In the genomic region with DNA sequence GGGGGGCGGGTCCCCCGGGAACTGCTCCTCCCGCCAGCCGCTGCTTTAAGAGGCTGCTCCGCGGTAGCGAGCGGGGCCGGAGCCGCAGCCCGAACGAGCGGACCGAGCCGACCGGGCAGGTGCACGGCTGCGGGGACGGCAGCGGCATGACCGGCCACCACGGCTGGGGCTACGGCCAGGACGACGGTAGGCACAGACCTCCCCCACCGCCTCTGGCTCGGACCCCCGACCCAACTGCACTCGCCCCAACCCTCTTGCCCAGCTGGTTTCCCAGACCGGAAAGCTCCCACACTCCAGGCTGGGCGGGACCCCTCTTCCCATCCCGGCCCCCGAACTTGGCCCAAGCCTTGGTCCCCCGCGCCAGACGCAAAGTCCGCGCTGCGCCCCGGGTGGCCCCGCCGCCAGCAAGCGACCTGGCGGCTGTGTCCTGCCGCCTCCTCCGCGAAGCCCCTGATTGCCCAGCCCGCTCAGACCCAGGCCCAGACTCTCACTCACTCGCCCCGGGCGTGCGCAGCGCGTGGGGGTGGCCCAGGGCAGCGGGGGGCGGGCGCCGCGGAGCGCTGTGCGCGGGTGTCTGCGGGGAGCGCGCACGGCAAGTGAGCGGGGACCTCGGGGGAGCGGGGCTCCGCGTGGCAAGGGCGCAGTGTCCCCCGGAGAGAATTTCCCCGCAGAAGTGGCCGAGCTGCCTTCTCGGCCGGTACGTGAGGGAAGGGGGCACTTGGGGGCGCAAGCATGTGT, we compare ENCODE assay signal across 9 cellular contexts. TPM values are rescaled to one million over a fixed set of nuclear protein-coding genes. Genes with fewer than 3 reads are reported as not detected.
A peak's percentile ranks its signal among the peaks of the same experiment; 100 is the strongest.
DNase-seq lines count a peak whose midpoint lies in the region; ATAC-seq and TF ChIP-seq lines count a peak whose summit lies in the region.
"Had no signal": no experiment of that assay in that cellular context is flagged by ENCODE, and none has a peak within 500 bp of the region (broad histone marks: within the 10 kb centered on the region; RNA-seq: fewer than 3 reads in every experiment).

Gene CA7, plus strand, starts transcription at position 73 of the 738 bp plus-strand sequence. Its CDS starts 74 bp downstream, at position 147.

- H3K36me3 ChIP-seq in gastroesophageal sphincter (no peaks in the 10 kb centered on the region), MM.1S (replicated peaks; ENCODE audit: insufficient read depth, low read length) (no peaks in the 10 kb centered on the region)

- H3K27me3 Mint-ChIP-seq in CD4-positive, alpha-beta T cell: peaks cover 62% of the 10 kb centered on the region
- H3K27me3 Mint-ChIP-seq in T-helper 17 cell: peaks cover 59% of the 10 kb centered on the region

- no CpG with 5 or more reads among the region's 79 CpGs for WGBS in gastroesophageal sphincter (ENCODE audit: low coverage in 1 of 2), 2 donors

- no peaks in the 10 kb centered on the region for H3K79me2 ChIP-seq in MM.1S (ENCODE audit: low read length)

- no peak within 1 kb of the TSS for H2AFZ ChIP-seq in MM.1S (ENCODE audit: low read length)

- TF ChIP-seq POLR2A in gastroesophageal sphincter (IDR thresholded peaks at IDR 0.05): no peak

- H3K4me3 ChIP-seq in gastroesophageal sphincter (peak within 1 kb of the TSS; percentile 5 to 53), MM.1S (ENCODE audit: low read length) (no peak within 1 kb of the TSS)

- no peak for ATAC-seq in CD4-positive, alpha-beta T cell (ENCODE audit: poor library complexity)
- no peak for ATAC-seq in T-helper 17 cell
- no peak for ATAC-seq in gastroesophageal sphincter
- ATAC-seq in GM21423 (IDR thresholded peaks at IDR 0.05; ENCODE audit: unreplicated experiment): no peak
- no peak for ATAC-seq in HG03442 (IDR thresholded peaks at IDR 0.05; ENCODE audit: unreplicated experiment)

- H3K27me3 ChIP-seq in CD4-positive, alpha-beta T cell (ENCODE audit: control insufficient read depth, insufficient read depth, low read length): peaks cover 40% of the 10 kb centered on the region
- H3K27me3 ChIP-seq in gastroesophageal sphincter: peaks cover 50% of the 10 kb centered on the region
- no peaks in the 10 kb centered on the region for H3K27me3 ChIP-seq in MM.1S (replicated peaks; ENCODE audit: insufficient read depth, low read length)

- no peak within 1 kb of the TSS for H3K9ac ChIP-seq in MM.1S (ENCODE audit: low read length)

- DNase-seq in CD4-positive, alpha-beta T cell: no peak
- no peak for DNase-seq in T-helper 17 cell
- DNase-seq in occipital lobe (lab: John Stamatoyannopoulos, UW): peak; percentile 13
- DNase-seq in MM.1S: no peak
- DNase-seq in NCI-H1930 (lab: John Stamatoyannopoulos, UW): no peak
- DNase-seq: OCI-M1 had no signal

- TF ChIP-seq EP300 in gastroesophageal sphincter (IDR thresholded peaks at IDR 0.05): no peak

- CTCF ChIA-PET in CD4-positive, alpha-beta T cell (lab: Charles Lee): no interaction called here

- H3K27ac Mint-ChIP-seq in CD4-positive, alpha-beta T cell: no peak within 1 kb of the TSS
- no peak within 1 kb of the TSS for H3K27ac Mint-ChIP-seq in T-helper 17 cell

- H3K36me3 Mint-ChIP-seq in CD4-positive, alpha-beta T cell (ENCODE audit: low read depth): no peaks in the 10 kb centered on the region
- H3K36me3 Mint-ChIP-seq in T-helper 17 cell (ENCODE audit: low read depth): peaks cover 2% of the 10 kb centered on the region

- H4K20me1 ChIP-seq in MM.1S (ENCODE audit: insufficient read depth, low read length): no peaks in the 10 kb centered on the region

- no peaks in the 10 kb centered on the region for H3F3A ChIP-seq in MM.1S (ENCODE audit: insufficient read depth, low read length)

- H3K4me1 ChIP-seq in gastroesophageal sphincter (peaks cover 0 to 18% (median 12%) of the 10 kb centered on the region in 3 donors), MM.1S (ENCODE audit: low read length) (no peaks in the 10 kb centered on the region)

- peak within 1 kb of the TSS; percentile 54 for H3K4me3 Mint-ChIP-seq in CD4-positive, alpha-beta T cell
- peak within 1 kb of the TSS; percentile 79 for H3K4me3 Mint-ChIP-seq in T-helper 17 cell

- no peaks in the 10 kb centered on the region for H3K9me3 ChIP-seq in CD4-positive, alpha-beta T cell (ENCODE audit: control insufficient read depth, low read length)
- no peaks in the 10 kb centered on the region for H3K9me3 ChIP-seq in T-helper 17 cell (ENCODE audit: control insufficient read depth, low read length, poor library complexity, severe bottlenecking)
- H3K9me3 ChIP-seq in gastroesophageal sphincter: no peaks in the 10 kb centered on the region
- no peaks in the 10 kb centered on the region for H3K9me3 ChIP-seq in MM.1S (replicated peaks; ENCODE audit: insufficient read depth, low read length)

- no peak within 1 kb of the TSS for H3K4me2 ChIP-seq in MM.1S (ENCODE audit: low read depth, low read length)

- H3K9me2 ChIP-seq in MM.1S (replicated peaks; ENCODE audit: insufficient read depth, low read length): no peaks in the 10 kb centered on the region

- no peak for TF ChIP-seq CTCF in CD4-positive, alpha-beta T cell (IDR thresholded peaks at IDR 0.05)
- TF ChIP-seq CTCF in gastroesophageal sphincter (IDR thresholded peaks at IDR 0.05): no peak
- TF ChIP-seq CTCF in MM.1S (IDR thresholded peaks at IDR 0.05; ENCODE audit: low read length): no peak

- H3K4me1 Mint-ChIP-seq in CD4-positive, alpha-beta T cell (ENCODE audit: low read depth): peaks cover 11% of the 10 kb centered on the region
- peaks cover 2% of the 10 kb centered on the region for H3K4me1 Mint-ChIP-seq in T-helper 17 cell

- H3K9me3 Mint-ChIP-seq in CD4-positive, alpha-beta T cell: no peaks in the 10 kb centered on the region

- POLR2A ChIA-PET in CD4-positive, alpha-beta T cell (lab: Charles Lee): interaction anchor here (1.2 kb wide), 1 partner anchor 14 kb away, joined by 3 read pairs; the partner anchor contains the start of gene NAE1

- no peak within 1 kb of the TSS for H3K27ac ChIP-seq in CD4-positive, alpha-beta T cell (ENCODE audit: low read depth, low read length)
- H3K27ac ChIP-seq in gastroesophageal sphincter (no peak within 1 kb of the TSS), MM.1S (ENCODE audit: low read length) (no peak within 1 kb of the TSS)

- intact Hi-C loops in CD4-positive, alpha-beta T cell (cut with DNase I, micrococcal nuclease): no loop called here

RNA-seq across cellular contexts. Expression of gene CA7, which starts in this region (rescaled TPM):
- total RNA-seq in CD4-positive, alpha-beta T cell: not detected
- total RNA-seq in T-helper 17 cell: not detected
- not detected for total RNA-seq in gastroesophageal sphincter
- not detected for total RNA-seq in occipital lobe

Comparison
In these comparisons a context has a peak if more than half of its experiments do, and no peak if none do; other contexts are left out.
1. Peak in DNase-seq in occipital lobe; RNA of the gene not detected or under 1 TPM.